Comparison of ENCODE assay signal across 19 cellular contexts in genomic region chr20:45948261-45948733, GRCh38. TPM values are rescaled to one million over a fixed set of nuclear protein-coding genes. Genes with fewer than 3 reads are reported as not detected.
DNase-seq lines count a peak whose midpoint lies in the region; ATAC-seq and TF ChIP-seq lines count a peak whose summit lies in the region.
"Had no signal": no experiment of that assay in that cellular context is flagged by ENCODE, and none has a peak within 500 bp of the region (broad histone marks: within the 10 kb centered on the region; RNA-seq: fewer than 3 reads in every experiment).

No MANE protein-coding gene starts in this region.

- H3K9me3 ChIP-seq in Panc1 (ENCODE audit: control insufficient read depth, insufficient read depth, low read depth, low read length) = no peaks in the 10 kb centered on the region
- no peaks in the 10 kb centered on the region for H3K9me3 ChIP-seq in skeletal muscle tissue (ENCODE audit: control insufficient read depth in 3 of 3, low read length in 3 of 3)

- H3K27ac Mint-ChIP-seq in activated T-cell treated with anti-CD3 and anti-CD28 coated beads, Interleukin-2, amount 50 U/mL, for 24 hours = peak overlapping the region; percentile 69
- H3K27ac Mint-ChIP-seq: activated CD4-positive, alpha-beta memory T cell treated with anti-CD3 and anti-CD28 coated beads, Interleukin-2, amount 10 ng/mL, durations not matched to agents 7 days and 5 days; activated T-helper 1 cell treated with anti-CD3 and anti-CD28 coated beads, Interleukin-12 subunit alpha, Interleukin-12 subunit beta, Interleukin-2, Interleukin-4 antibody, amounts not matched to agents 30 ng/mL and 10 ng/mL and 1 ng/mL, durations not matched to agents 14 hours and 24 hours and 36 hours had no signal

- in situ Hi-C loops in Panc1 (cut with HindIII; ENCODE audit: low pct_unique_long_range_greater_than_20kb, low sequenced_read_pairs) = no loop called here

- H3K36me3 Mint-ChIP-seq in activated T-cell treated with anti-CD3 and anti-CD28 coated beads, Interleukin-2, amount 50 U/mL, for 24 hours (ENCODE audit: low read depth) = peaks cover 100% of the 10 kb centered on the region
- peaks cover 36% of the 10 kb centered on the region for H3K36me3 Mint-ChIP-seq in activated T-cell treated with anti-CD3 and anti-CD28 coated beads, Interleukin-2, amount 50 U/mL, for 4 hours (ENCODE audit: insufficient read depth)

- peaks cover 30% of the 10 kb centered on the region for H3K4me1 Mint-ChIP-seq in activated T-cell treated with anti-CD3 and anti-CD28 coated beads, Interleukin-2, amount 50 U/mL, for 24 hours (ENCODE audit: low read depth)
- H3K4me1 Mint-ChIP-seq in activated T-cell treated with anti-CD3 and anti-CD28 coated beads, Interleukin-2, amount 50 U/mL, for 4 hours (ENCODE audit: low read depth) = peaks cover 29% of the 10 kb centered on the region

- BruUV-seq in Panc1 (replicated peaks; lab: Mats Ljungman, UMichigan) = no TSS peak

- no peak overlapping the region for H3K4me3 ChIP-seq in Panc1 (ENCODE audit: low read depth in 2 of 2, low read length in 2 of 2)
- no peak overlapping the region for H3K4me3 ChIP-seq in dorsolateral prefrontal cortex
- no peak overlapping the region for H3K4me3 ChIP-seq in skeletal muscle tissue (ENCODE audit: low read length in 3 of 3)
- H3K4me3 ChIP-seq: lung had no signal

- H3K36me3 ChIP-seq in Panc1 (ENCODE audit: control insufficient read depth, insufficient read depth, low read length) (peaks cover 5% of the 10 kb centered on the region), skeletal muscle tissue (ENCODE audit: control insufficient read depth in 3 of 3, insufficient read depth in 3 of 3, low read length in 3 of 3) (peaks cover 92 to 96% (median 96%) of the 10 kb centered on the region in 3 donors)

- H3K27me3 ChIP-seq in Panc1 (ENCODE audit: control insufficient read depth, insufficient read depth, low read length) (no peaks in the 10 kb centered on the region), dorsolateral prefrontal cortex (no peaks in the 10 kb centered on the region), skeletal muscle tissue (ENCODE audit: control insufficient read depth in 3 of 3, insufficient read depth in 3 of 3, low read length in 3 of 3) (no peaks in the 10 kb centered on the region)

- no peak for ATAC-seq in activated T-cell treated with anti-CD3 and anti-CD28 coated beads, Interleukin-2, amount 50 U/mL, for 4 hours
- peak; percentile 29 for ATAC-seq in Panc1

- H3K9me3 Mint-ChIP-seq in activated T-cell treated with anti-CD3 and anti-CD28 coated beads, Interleukin-2, amount 50 U/mL, for 24 hours = no peaks in the 10 kb centered on the region
- no peaks in the 10 kb centered on the region for H3K9me3 Mint-ChIP-seq in activated T-cell treated with anti-CD3 and anti-CD28 coated beads, Interleukin-2, amount 50 U/mL, for 4 hours
- H3K9me3 Mint-ChIP-seq: activated CD4-positive, alpha-beta memory T cell treated with anti-CD3 and anti-CD28 coated beads, Interleukin-2, amount 10 ng/mL, durations not matched to agents 7 days and 5 days; activated T-helper 1 cell treated with anti-CD3 and anti-CD28 coated beads, Interleukin-12 subunit alpha, Interleukin-12 subunit beta, Interleukin-2, Interleukin-4 antibody, amounts not matched to agents 30 ng/mL and 10 ng/mL and 1 ng/mL, durations not matched to agents 14 hours and 24 hours and 36 hours had no signal

- intact Hi-C loops in Panc1 (cut with micrococcal nuclease; ENCODE audit: unreplicated experiment) = no loop called here
- intact Hi-C loops in dorsolateral prefrontal cortex (cut with DNase I) = no loop called here

- TF ChIP-seq CTCF in Panc1 (IDR thresholded peaks at IDR 0.05) (no peak), dorsolateral prefrontal cortex (IDR thresholded peaks at IDR 0.05 in 54 of 56, conservative IDR thresholded peaks at IDR 0.05 in 2 of 56; ENCODE audit: low read depth in 1 of 56, partially characterized antibody in 56 of 56) (no peak)

- no peak overlapping the region for H3K27ac ChIP-seq in Panc1 (ENCODE audit: low read length)
- peak overlapping the region in 53 of 59 donors; percentile 1 to 81 (median 56) for H3K27ac ChIP-seq in dorsolateral prefrontal cortex
- peak overlapping the region; percentile 40 for H3K27ac ChIP-seq in skeletal muscle tissue (ENCODE audit: low read depth, low read length)

- no peaks in the 10 kb centered on the region for H3K27me3 Mint-ChIP-seq in activated T-cell treated with anti-CD3 and anti-CD28 coated beads, Interleukin-2, amount 50 U/mL, for 24 hours
- H3K27me3 Mint-ChIP-seq in activated T-cell treated with anti-CD3 and anti-CD28 coated beads, Interleukin-2, amount 50 U/mL, for 4 hours (ENCODE audit: low read depth) = no peaks in the 10 kb centered on the region
- H3K27me3 Mint-ChIP-seq: activated CD4-positive, alpha-beta memory T cell treated with anti-CD3 and anti-CD28 coated beads, Interleukin-2, amount 10 ng/mL, durations not matched to agents 7 days and 5 days had no signal

- peak overlapping the region in 1 of 3 donors; percentile 8 for H3K9ac ChIP-seq in skeletal muscle tissue (ENCODE audit: low read depth in 1 of 3, low read length in 3 of 3)

- POLR2A ChIA-PET in Panc1 (lab: Charles Lee) = no interaction called here

- H3K4me1 ChIP-seq in Panc1 (ENCODE audit: control insufficient read depth, insufficient read depth, low read length) (no peaks in the 10 kb centered on the region), skeletal muscle tissue (ENCODE audit: control insufficient read depth in 3 of 3, insufficient read depth in 3 of 3, low read length in 3 of 3) (peaks cover 11 to 49% (median 24%) of the 10 kb centered on the region in 3 donors)

- H3K4me3 Mint-ChIP-seq in activated T-cell treated with anti-CD3 and anti-CD28 coated beads, Interleukin-2, amount 50 U/mL, for 24 hours = no peak overlapping the region
- no peak overlapping the region for H3K4me3 Mint-ChIP-seq in activated T-cell treated with anti-CD3 and anti-CD28 coated beads, Interleukin-2, amount 50 U/mL, for 4 hours
- H3K4me3 Mint-ChIP-seq: activated CD4-positive, alpha-beta memory T cell treated with anti-CD3 and anti-CD28 coated beads, Interleukin-2, amount 10 ng/mL, durations not matched to agents 7 days and 5 days; activated T-helper 1 cell treated with anti-CD3 and anti-CD28 coated beads, Interleukin-12 subunit alpha, Interleukin-12 subunit beta, Interleukin-2, Interleukin-4 antibody, amounts not matched to agents 30 ng/mL and 10 ng/mL and 1 ng/mL, durations not matched to agents 14 hours and 24 hours and 36 hours had no signal

- CTCF ChIA-PET in Panc1 (lab: Charles Lee) = no interaction called here

- DNase-seq in activated T-cell treated with anti-CD3 and anti-CD28 coated beads, Interleukin-2, amount 50 U/mL, for 24 hours = no peak
- no peak for DNase-seq in activated T-cell treated with anti-CD3 and anti-CD28 coated beads, Interleukin-2, amount 50 U/mL, for 4 hours
- DNase-seq in Panc1 (ENCODE audit: low read depth, low spot score) (no peak), dorsolateral prefrontal cortex (no peak), Kasumi-1 (lab: John Stamatoyannopoulos, UW) (no peak), dedifferentiated amniotic fluid mesenchymal stem cell (ENCODE audit: extremely low spot score) (no peak)
- no peak for DNase-seq in stimulated activated CD4-positive, alpha-beta T cell treated with anti-CD3 and anti-CD28 coated beads, Interleukin-4, amount 100 ng/mL, for 1 hour
- DNase-seq: activated CD4-positive, alpha-beta memory T cell treated with anti-CD3 and anti-CD28 coated beads, Interleukin-2, amount 10 ng/mL, durations not matched to agents 7 days and 5 days; amniotic stem cell; central memory CD4-positive, alpha-beta T cell; IMR-90; NCI-H187 treated with DMSO at 0.1 percent for 48 hours; NCI-H446; NK-92 treated with Interleukin-12 subunit alpha and Interleukin-12 subunit beta, amount 100 ng/mL, for 24 hours; small intestine; T-helper 1 cell had no signal

RNA-seq across cellular contexts. Expression of gene PCIF1, which starts 13.8 kb away (rescaled TPM):
- 10 to 100 TPM; 24.4 to 28.9 (median 28.4) TPM for total RNA-seq in activated T-cell treated with anti-CD3 and anti-CD28 coated beads, Interleukin-2, amount 50 U/mL, for 4 hours
- total RNA-seq in Panc1 (2021; ENCODE audit: unreplicated experiment) (24.6 TPM), dorsolateral prefrontal cortex (10 to 100 TPM; 20.4 to 44.7 (median 32.2) TPM), skeletal muscle tissue (7.3 TPM)
- polyA plus RNA-seq in Panc1 (2012; ENCODE audit: insufficient read length) = 34.8 TPM

RNA-seq across cellular contexts. Expression of gene ZNF335, which starts 23.7 kb away (rescaled TPM):
- total RNA-seq in activated T-cell treated with anti-CD3 and anti-CD28 coated beads, Interleukin-2, amount 50 U/mL, for 4 hours = 10 to 100 TPM; 39.7 to 46.4 (median 41.6) TPM
- total RNA-seq in Panc1 (2021; ENCODE audit: unreplicated experiment) = 31.1 TPM
- 25.2 TPM for polyA plus RNA-seq in Panc1 (2012; ENCODE audit: insufficient read length)
- total RNA-seq in dorsolateral prefrontal cortex = 10 to 100 TPM; 20.9 to 40.0 (median 26.7) TPM
- total RNA-seq in skeletal muscle tissue = 6.3 TPM

RNA-seq across cellular contexts. Expression of gene PLTP, which starts 36.3 kb away (rescaled TPM):
- 1 to 10 TPM; 3.1 to 4.2 (median 3.3) TPM for total RNA-seq in activated T-cell treated with anti-CD3 and anti-CD28 coated beads, Interleukin-2, amount 50 U/mL, for 4 hours
- total RNA-seq in Panc1 (2021; ENCODE audit: unreplicated experiment) (17.7 TPM), dorsolateral prefrontal cortex (100 to 1,000 TPM in 9 of 120 experiments, 10 to 100 TPM in 111; 26.9 to 232 (median 59.4) TPM), skeletal muscle tissue (38.1 TPM)
- 73.4 TPM for polyA plus RNA-seq in Panc1 (2012; ENCODE audit: insufficient read length)

RNA-seq across cellular contexts. Expression of gene CTSA, which starts 57.2 kb away (rescaled TPM):
- 10 to 100 TPM; 56.5 to 63.1 (median 57.3) TPM for total RNA-seq in activated T-cell treated with anti-CD3 and anti-CD28 coated beads, Interleukin-2, amount 50 U/mL, for 4 hours
- 232 TPM for total RNA-seq in Panc1 (2021; ENCODE audit: unreplicated experiment)
- polyA plus RNA-seq in Panc1 (2012; ENCODE audit: insufficient read length) = 267 TPM
- total RNA-seq in dorsolateral prefrontal cortex = 100 to 1,000 TPM in 102 of 120 experiments, 10 to 100 TPM in 18; 72.5 to 172 (median 116) TPM
- 23.0 TPM for total RNA-seq in skeletal muscle tissue

RNA-seq across cellular contexts. Expression of gene NEURL2, which starts 57.3 kb away (rescaled TPM):
- total RNA-seq in activated T-cell treated with anti-CD3 and anti-CD28 coated beads, Interleukin-2, amount 50 U/mL, for 4 hours = 1 to 10 TPM; 1.3 TPM
- total RNA-seq in Panc1 (2021; ENCODE audit: unreplicated experiment) (3.0 TPM), dorsolateral prefrontal cortex (10 to 100 TPM in 6 of 120 experiments, 1 to 10 TPM in 114; 3.3 to 19.6 (median 7.1) TPM), skeletal muscle tissue (13.0 TPM)
- 4.1 TPM for polyA plus RNA-seq in Panc1 (2012; ENCODE audit: insufficient read length)
